22 cellular contexts compared by ENCODE assay signal in genomic region chr17:7695586-7695985, GRCh38. TPM values are rescaled to one million over a fixed set of nuclear protein-coding genes. Genes with fewer than 3 reads are reported as not detected.
A peak's percentile ranks its signal among the peaks of the same experiment; 100 is the strongest.
DNase-seq lines count a peak whose midpoint lies in the region; ATAC-seq and TF ChIP-seq lines count a peak whose summit lies in the region.
"Had no signal": no experiment of that assay in that cellular context is flagged by ENCODE, and none has a peak within 500 bp of the region (broad histone marks: within the 10 kb centered on the region; RNA-seq: fewer than 3 reads in every experiment).

No MANE protein-coding gene starts in this region.

- H3K27me3 Mint-ChIP-seq in endodermal cell (ENCODE audit: insufficient read depth) = no peaks in the 10 kb centered on the region

- DNase-seq in D341Med (ENCODE audit: low spot score) = peak; percentile 52
- peak; percentile 100 for DNase-seq in NCI-H82 treated with DMSO at 0.1 percent for 48 hours (lab: John Stamatoyannopoulos, UW; ENCODE audit: unreplicated experiment)
- no peak for DNase-seq in endodermal cell
- DNase-seq in activated CD4-positive, CD25-positive, alpha-beta regulatory T cell treated with anti-CD3 and anti-CD28 coated beads, Interleukin-2, amount 50 U/mL, for 72 hours = no peak
- no peak for DNase-seq in NCI-H2081 (lab: John Stamatoyannopoulos, UW)
- no peak for DNase-seq in UCSD-AML1 (lab: John Stamatoyannopoulos, UW; ENCODE audit: unreplicated experiment)
- DNase-seq: 8988T; CD8-positive, alpha-beta memory T cell; COR-L47; DMS153; DMS79; GDM1; HCEC 1CT; HFFc6 had no signal

- no peak overlapping the region for H3K4me3 ChIP-seq in HEK293 (ENCODE audit: low read depth, low read length)
- no peak overlapping the region for H3K4me3 ChIP-seq in endodermal cell (ENCODE audit: low read length)
- H3K4me3 ChIP-seq: BLaER1 had no signal

- H3K4me3 Mint-ChIP-seq in endodermal cell = no peak overlapping the region
- H3K4me3 Mint-ChIP-seq: CD14-positive monocyte, HFFc6 had no signal

- POLR2A ChIA-PET in HEK293 (lab: Yijun Ruan, JAX) = no interaction called here

- H3K4me1 ChIP-seq in HEK293 (ENCODE audit: control insufficient read depth, insufficient read depth, low read length) (no peaks in the 10 kb centered on the region), endodermal cell (ENCODE audit: control insufficient read depth, insufficient read depth, low read length) (no peaks in the 10 kb centered on the region)

- no peak for TF ChIP-seq CTCF in HEK293 (tag by site-specific recombination; IDR thresholded peaks at IDR 0.05)
- TF ChIP-seq CTCF in endodermal cell (conservative IDR thresholded peaks at IDR 0.05) = no peak

- ATAC-seq in GM21360 (IDR thresholded peaks at IDR 0.05; ENCODE audit: unreplicated experiment) = no peak

- H3K36me3 ChIP-seq in HEK293 (ENCODE audit: control insufficient read depth in 2 of 2, insufficient read depth in 1 of 2, low read length in 2 of 2) (peaks cover 30 to 52% of the 10 kb centered on the region in 2 experiments; a peak in 2 of 3 replicates), endodermal cell (ENCODE audit: control insufficient read depth, insufficient read depth, low read length) (peaks cover 8% of the 10 kb centered on the region)

- H3K9me3 Mint-ChIP-seq in endodermal cell = no peaks in the 10 kb centered on the region
- H3K9me3 Mint-ChIP-seq: CD14-positive monocyte; CD8-positive, alpha-beta memory T cell; HFFc6 had no signal

- CTCF ChIA-PET in HEK293 (lab: Yijun Ruan, JAX) = interaction anchor here (0.6 kb wide), 1 partner anchor 366 kb away, joined by 3 read pairs; no protein-coding TSS in a partner anchor

- H3K9ac ChIP-seq in endodermal cell (ENCODE audit: extremely low read depth, low read length, poor library complexity, severe bottlenecking) = no peak overlapping the region
- H3K9ac ChIP-seq: BLaER1 had no signal

- H3K27ac ChIP-seq in HEK293 (ENCODE audit: extremely low read depth, low read depth, low read length) (no peak overlapping the region), endodermal cell (ENCODE audit: low read depth, low read length) (no peak overlapping the region)
- H3K27ac ChIP-seq: BLaER1, HL-60 had no signal

- WGBS in endodermal cell (ENCODE audit: insufficient coverage in 1 of 2, insufficient read length in 1 of 2), 2 experiments = 95 to 98% methylated on average over 10 of the region's 10 CpGs

- H3K27ac Mint-ChIP-seq in endodermal cell = peak overlapping the region; percentile 31
- H3K27ac Mint-ChIP-seq: HFFc6 had no signal

- H3K27me3 ChIP-seq in endodermal cell (ENCODE audit: control insufficient read depth, insufficient read depth, low read length, poor library complexity, severe bottlenecking) = no peaks in the 10 kb centered on the region
- H3K27me3 ChIP-seq: BLaER1 had no signal

- H3K9me3 ChIP-seq in HEK293 (ENCODE audit: control insufficient read depth, insufficient read depth, low read depth, low read length) = no peaks in the 10 kb centered on the region
- no peaks in the 10 kb centered on the region for H3K9me3 ChIP-seq in endodermal cell (ENCODE audit: control insufficient read depth, low read length)
- H3K9me3 ChIP-seq: BLaER1 had no signal

- H3K36me3 Mint-ChIP-seq in endodermal cell (ENCODE audit: low read depth) = peaks cover 46% of the 10 kb centered on the region

- H3K4me1 Mint-ChIP-seq in endodermal cell = no peaks in the 10 kb centered on the region
- H3K4me1 Mint-ChIP-seq: CD14-positive monocyte; CD8-positive, alpha-beta memory T cell had no signal

TF ChIP-seq in HEK293, 187 proteins besides CTCF, POLR2A, EP300 and RAD21:
- TF ChIP-seq KLF9 (tag by site-specific recombination; IDR thresholded peaks at IDR 0.05; ENCODE audit: low read depth) (no peak), ZNF2 (tag by site-specific recombination; IDR thresholded peaks at IDR 0.05) (no peak), ZNF768 (tag by site-specific recombination; IDR thresholded peaks at IDR 0.05) (no peak), BCL11A (tag by site-specific recombination; IDR thresholded peaks at IDR 0.05; ENCODE audit: low read depth) (no peak), EGR2 (tag by site-specific recombination; IDR thresholded peaks at IDR 0.05; ENCODE audit: low read depth) (0 out of 2 replicates have a peak, but pooled peaks have one; percentile 8)

RNA-seq across cellular contexts. Expression of gene WRAP53, which starts 7.3 kb away (rescaled TPM):
- total RNA-seq in endodermal cell = 10 to 100 TPM; 21.7 to 30.8 TPM
- polyA plus RNA-seq in endodermal cell (2013, experiment 1 of 2) = 27.8 TPM
- 24.6 TPM for polyA plus RNA-seq in endodermal cell (2013, experiment 2 of 2)

RNA-seq across cellular contexts. Expression of gene TP53, which starts 8.3 kb away (rescaled TPM):
- 100 to 1,000 TPM; 113 to 130 TPM for total RNA-seq in endodermal cell
- polyA plus RNA-seq in endodermal cell (2013, experiment 1 of 2) = 96.7 TPM
- 83.4 TPM for polyA plus RNA-seq in endodermal cell (2013, experiment 2 of 2)

RNA-seq across cellular contexts. Expression of gene EFNB3, which starts 9.4 kb away (rescaled TPM):
- 10 to 100 TPM; 12.8 to 15.0 TPM for total RNA-seq in endodermal cell
- 72.5 TPM for polyA plus RNA-seq in endodermal cell (2013, experiment 1 of 2)
- 62.3 TPM for polyA plus RNA-seq in endodermal cell (2013, experiment 2 of 2)
- total RNA-seq: CD8-positive, alpha-beta memory T cell had no signal
- polyA plus RNA-seq: CD14-positive monocyte; CD8-positive, alpha-beta memory T cell had no signal

RNA-seq across cellular contexts. Expression of gene DNAH2, which starts 22.0 kb away (rescaled TPM):
- under 1 TPM; 0.42 to 0.69 TPM for total RNA-seq in endodermal cell
- polyA plus RNA-seq in endodermal cell (2013, experiment 1 of 2) = 0.46 TPM
- 0.75 TPM for polyA plus RNA-seq in endodermal cell (2013, experiment 2 of 2)
- total RNA-seq: CD8-positive, alpha-beta memory T cell; HFFc6; HT1080 had no signal
- polyA plus RNA-seq: CD8-positive, alpha-beta memory T cell had no signal

RNA-seq across cellular contexts. Expression of gene ATP1B2, which starts 44.9 kb away (rescaled TPM):
- total RNA-seq in endodermal cell = 1 to 10 TPM; 6.4 to 7.5 TPM
- 38.5 TPM for polyA plus RNA-seq in endodermal cell (2013, experiment 1 of 2)
- polyA plus RNA-seq in endodermal cell (2013, experiment 2 of 2) = 30.5 TPM
- total RNA-seq: Daoy, H4, HFFc6, HT1080 had no signal
- polyA plus RNA-seq: CD14-positive monocyte; CD8-positive, alpha-beta memory T cell had no signal

Comparison
In these comparisons a context has a peak if more than half of its experiments do, and no peak if none do; other contexts are left out.
1. DNase-seq: peak in D341Med (single experiment) and NCI-H82 treated with DMSO at 0.1 percent for 48 hours (single experiment); none in endodermal cell (single experiment), activated CD4-positive, CD25-positive, alpha-beta regulatory T cell treated with anti-CD3 and anti-CD28 coated beads, Interleukin-2, amount 50 U/mL, for 72 hours (single experiment), NCI-H2081 (0 of 2) and UCSD-AML1 (single experiment).